ENCODE assay signal across 1 cellular context in the genomic region with DNA sequence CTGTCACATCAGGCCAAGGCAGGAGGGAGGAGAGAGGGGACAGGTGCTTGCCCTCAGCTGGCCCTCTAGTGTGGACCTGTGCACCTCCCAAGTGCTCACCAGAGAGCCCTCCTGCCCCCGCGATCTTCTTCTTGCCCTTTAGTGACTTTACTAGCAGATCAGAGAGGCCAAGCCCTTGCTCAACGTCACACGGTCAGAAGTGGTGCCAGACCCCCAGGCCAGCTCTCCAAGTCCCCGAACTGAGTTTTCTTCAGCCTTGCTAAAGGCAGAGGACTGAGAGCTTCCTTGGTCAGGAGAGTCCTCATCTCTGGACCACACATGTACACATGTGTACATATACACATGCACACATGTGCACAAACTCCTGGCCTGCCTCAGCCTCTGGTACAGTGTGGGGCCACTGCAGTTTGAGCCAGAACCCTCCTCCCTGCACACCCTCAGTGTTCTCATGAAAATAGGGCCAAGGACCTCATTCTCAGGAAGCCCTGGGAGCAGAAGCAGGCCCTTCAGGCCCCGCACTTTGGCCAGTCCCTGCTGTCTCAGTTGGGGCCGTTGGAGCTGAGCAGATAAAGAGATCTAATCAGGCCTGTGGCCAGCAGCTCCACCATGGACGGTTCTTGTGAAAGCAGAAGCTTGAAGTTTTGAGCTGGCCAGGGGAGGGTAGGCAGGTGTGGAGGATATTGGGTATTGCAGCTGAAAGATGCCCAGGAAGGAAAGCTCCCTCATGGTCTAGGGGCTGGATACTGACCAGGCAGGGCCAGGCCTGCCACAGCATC.
TF ChIP-seq lines count a peak whose summit lies in the region.

No MANE protein-coding gene starts in this region.

TF ChIP-seq in K562, 482 proteins besides CTCF, POLR2A, EP300 and RAD21 (continued from another document and continues in another):
- TF ChIP-seq, protein P1, sequence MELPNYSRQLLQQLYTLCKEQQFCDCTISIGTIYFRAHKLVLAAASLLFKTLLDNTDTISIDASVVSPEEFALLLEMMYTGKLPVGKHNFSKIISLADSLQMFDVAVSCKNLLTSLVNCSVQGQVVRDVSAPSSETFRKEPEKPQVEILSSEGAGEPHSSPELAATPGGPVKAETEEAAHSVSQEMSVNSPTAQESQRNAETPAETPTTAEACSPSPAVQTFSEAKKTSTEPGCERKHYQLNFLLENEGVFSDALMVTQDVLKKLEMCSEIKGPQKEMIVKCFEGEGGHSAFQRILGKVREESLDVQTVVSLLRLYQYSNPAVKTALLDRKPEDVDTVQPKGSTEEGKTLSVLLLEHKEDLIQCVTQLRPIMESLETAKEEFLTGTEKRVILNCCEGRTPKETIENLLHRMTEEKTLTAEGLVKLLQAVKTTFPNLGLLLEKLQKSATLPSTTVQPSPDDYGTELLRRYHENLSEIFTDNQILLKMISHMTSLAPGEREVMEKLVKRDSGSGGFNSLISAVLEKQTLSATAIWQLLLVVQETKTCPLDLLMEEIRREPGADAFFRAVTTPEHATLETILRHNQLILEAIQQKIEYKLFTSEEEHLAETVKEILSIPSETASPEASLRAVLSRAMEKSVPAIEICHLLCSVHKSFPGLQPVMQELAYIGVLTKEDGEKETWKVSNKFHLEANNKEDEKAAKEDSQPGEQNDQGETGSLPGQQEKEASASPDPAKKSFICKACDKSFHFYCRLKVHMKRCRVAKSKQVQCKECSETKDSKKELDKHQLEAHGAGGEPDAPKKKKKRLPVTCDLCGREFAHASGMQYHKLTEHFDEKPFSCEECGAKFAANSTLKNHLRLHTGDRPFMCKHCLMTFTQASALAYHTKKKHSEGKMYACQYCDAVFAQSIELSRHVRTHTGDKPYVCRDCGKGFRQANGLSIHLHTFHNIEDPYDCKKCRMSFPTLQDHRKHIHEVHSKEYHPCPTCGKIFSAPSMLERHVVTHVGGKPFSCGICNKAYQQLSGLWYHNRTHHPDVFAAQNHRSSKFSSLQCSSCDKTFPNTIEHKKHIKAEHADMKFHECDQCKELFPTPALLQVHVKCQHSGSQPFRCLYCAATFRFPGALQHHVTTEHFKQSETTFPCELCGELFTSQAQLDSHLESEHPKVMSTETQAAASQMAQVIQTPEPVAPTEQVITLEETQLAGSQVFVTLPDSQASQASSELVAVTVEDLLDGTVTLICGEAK (IDR thresholded peaks at IDR 0.05), result no peak
- TF ChIP-seq, protein P1 (CRISPR knock-in tag; IDR thresholded peaks at IDR 0.05), result no peak
- TF ChIP-seq ZNF324 (CRISPR knock-in tag; IDR thresholded peaks at IDR 0.05) (peak; percentile 36; the same call in 1 of the 2 replicates), KAT2B (IDR thresholded peaks at IDR 0.05; ENCODE audit: low read depth, low read length) (no peak), BRF1 (IDR thresholded peaks at IDR 0.05; ENCODE audit: borderline replicate concordance, extremely low read depth, insufficient read length) (no peak), NFYB (IDR thresholded peaks at IDR 0.05; ENCODE audit: extremely low read depth, insufficient read length) (no peak), TRIM28 (IDR thresholded peaks at IDR 0.05) (no peak), CBX3 (IDR thresholded peaks at IDR 0.05; ENCODE audit: borderline replicate concordance in 1 of 2, low read length in 2 of 2) (no peak), NFE2L1 (tag; IDR thresholded peaks at IDR 0.05; ENCODE audit: borderline replicate concordance, low read depth) (no peak), POLR3G (IDR thresholded peaks at IDR 0.05; ENCODE audit: extremely low read depth, insufficient read length, insufficient replicate concordance) (no peak), KAT8 (IDR thresholded peaks at IDR 0.05; ENCODE audit: low read depth) (no peak), ZNF764 (CRISPR knock-in tag; IDR thresholded peaks at IDR 0.05; ENCODE audit: low read depth) (peak; percentile 69; the same call in 1 of the 2 replicates), ZNF41 (CRISPR knock-in tag; conservative IDR thresholded peaks at IDR 0.05) (peak; percentile 66; the same call in 1 of the 2 replicates), CCNT2 (IDR thresholded peaks at IDR 0.05; ENCODE audit: borderline replicate concordance, extremely low read depth, insufficient read length, low read depth, low read length) (peak; percentile 27), SMARCA4 (IDR thresholded peaks at IDR 0.05) (peak; percentile 41; the same call in 1 of the 2 replicates), ZNF766 (CRISPR knock-in tag; conservative IDR thresholded peaks at IDR 0.05) (peak; percentile 77), MCM5 (IDR thresholded peaks at IDR 0.05; ENCODE audit: low read depth) (no peak), SPI1 (IDR thresholded peaks at IDR 0.05; ENCODE audit: borderline replicate concordance, low read depth, low read length) (no peak)
- TF ChIP-seq, protein P2, sequence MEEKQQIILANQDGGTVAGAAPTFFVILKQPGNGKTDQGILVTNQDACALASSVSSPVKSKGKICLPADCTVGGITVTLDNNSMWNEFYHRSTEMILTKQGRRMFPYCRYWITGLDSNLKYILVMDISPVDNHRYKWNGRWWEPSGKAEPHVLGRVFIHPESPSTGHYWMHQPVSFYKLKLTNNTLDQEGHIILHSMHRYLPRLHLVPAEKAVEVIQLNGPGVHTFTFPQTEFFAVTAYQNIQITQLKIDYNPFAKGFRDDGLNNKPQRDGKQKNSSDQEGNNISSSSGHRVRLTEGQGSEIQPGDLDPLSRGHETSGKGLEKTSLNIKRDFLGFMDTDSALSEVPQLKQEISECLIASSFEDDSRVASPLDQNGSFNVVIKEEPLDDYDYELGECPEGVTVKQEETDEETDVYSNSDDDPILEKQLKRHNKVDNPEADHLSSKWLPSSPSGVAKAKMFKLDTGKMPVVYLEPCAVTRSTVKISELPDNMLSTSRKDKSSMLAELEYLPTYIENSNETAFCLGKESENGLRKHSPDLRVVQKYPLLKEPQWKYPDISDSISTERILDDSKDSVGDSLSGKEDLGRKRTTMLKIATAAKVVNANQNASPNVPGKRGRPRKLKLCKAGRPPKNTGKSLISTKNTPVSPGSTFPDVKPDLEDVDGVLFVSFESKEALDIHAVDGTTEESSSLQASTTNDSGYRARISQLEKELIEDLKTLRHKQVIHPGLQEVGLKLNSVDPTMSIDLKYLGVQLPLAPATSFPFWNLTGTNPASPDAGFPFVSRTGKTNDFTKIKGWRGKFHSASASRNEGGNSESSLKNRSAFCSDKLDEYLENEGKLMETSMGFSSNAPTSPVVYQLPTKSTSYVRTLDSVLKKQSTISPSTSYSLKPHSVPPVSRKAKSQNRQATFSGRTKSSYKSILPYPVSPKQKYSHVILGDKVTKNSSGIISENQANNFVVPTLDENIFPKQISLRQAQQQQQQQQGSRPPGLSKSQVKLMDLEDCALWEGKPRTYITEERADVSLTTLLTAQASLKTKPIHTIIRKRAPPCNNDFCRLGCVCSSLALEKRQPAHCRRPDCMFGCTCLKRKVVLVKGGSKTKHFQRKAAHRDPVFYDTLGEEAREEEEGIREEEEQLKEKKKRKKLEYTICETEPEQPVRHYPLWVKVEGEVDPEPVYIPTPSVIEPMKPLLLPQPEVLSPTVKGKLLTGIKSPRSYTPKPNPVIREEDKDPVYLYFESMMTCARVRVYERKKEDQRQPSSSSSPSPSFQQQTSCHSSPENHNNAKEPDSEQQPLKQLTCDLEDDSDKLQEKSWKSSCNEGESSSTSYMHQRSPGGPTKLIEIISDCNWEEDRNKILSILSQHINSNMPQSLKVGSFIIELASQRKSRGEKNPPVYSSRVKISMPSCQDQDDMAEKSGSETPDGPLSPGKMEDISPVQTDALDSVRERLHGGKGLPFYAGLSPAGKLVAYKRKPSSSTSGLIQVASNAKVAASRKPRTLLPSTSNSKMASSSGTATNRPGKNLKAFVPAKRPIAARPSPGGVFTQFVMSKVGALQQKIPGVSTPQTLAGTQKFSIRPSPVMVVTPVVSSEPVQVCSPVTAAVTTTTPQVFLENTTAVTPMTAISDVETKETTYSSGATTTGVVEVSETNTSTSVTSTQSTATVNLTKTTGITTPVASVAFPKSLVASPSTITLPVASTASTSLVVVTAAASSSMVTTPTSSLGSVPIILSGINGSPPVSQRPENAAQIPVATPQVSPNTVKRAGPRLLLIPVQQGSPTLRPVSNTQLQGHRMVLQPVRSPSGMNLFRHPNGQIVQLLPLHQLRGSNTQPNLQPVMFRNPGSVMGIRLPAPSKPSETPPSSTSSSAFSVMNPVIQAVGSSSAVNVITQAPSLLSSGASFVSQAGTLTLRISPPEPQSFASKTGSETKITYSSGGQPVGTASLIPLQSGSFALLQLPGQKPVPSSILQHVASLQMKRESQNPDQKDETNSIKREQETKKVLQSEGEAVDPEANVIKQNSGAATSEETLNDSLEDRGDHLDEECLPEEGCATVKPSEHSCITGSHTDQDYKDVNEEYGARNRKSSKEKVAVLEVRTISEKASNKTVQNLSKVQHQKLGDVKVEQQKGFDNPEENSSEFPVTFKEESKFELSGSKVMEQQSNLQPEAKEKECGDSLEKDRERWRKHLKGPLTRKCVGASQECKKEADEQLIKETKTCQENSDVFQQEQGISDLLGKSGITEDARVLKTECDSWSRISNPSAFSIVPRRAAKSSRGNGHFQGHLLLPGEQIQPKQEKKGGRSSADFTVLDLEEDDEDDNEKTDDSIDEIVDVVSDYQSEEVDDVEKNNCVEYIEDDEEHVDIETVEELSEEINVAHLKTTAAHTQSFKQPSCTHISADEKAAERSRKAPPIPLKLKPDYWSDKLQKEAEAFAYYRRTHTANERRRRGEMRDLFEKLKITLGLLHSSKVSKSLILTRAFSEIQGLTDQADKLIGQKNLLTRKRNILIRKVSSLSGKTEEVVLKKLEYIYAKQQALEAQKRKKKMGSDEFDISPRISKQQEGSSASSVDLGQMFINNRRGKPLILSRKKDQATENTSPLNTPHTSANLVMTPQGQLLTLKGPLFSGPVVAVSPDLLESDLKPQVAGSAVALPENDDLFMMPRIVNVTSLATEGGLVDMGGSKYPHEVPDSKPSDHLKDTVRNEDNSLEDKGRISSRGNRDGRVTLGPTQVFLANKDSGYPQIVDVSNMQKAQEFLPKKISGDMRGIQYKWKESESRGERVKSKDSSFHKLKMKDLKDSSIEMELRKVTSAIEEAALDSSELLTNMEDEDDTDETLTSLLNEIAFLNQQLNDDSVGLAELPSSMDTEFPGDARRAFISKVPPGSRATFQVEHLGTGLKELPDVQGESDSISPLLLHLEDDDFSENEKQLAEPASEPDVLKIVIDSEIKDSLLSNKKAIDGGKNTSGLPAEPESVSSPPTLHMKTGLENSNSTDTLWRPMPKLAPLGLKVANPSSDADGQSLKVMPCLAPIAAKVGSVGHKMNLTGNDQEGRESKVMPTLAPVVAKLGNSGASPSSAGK (IDR thresholded peaks at IDR 0.05), result peak; percentile 73
- TF ChIP-seq, protein P3, sequence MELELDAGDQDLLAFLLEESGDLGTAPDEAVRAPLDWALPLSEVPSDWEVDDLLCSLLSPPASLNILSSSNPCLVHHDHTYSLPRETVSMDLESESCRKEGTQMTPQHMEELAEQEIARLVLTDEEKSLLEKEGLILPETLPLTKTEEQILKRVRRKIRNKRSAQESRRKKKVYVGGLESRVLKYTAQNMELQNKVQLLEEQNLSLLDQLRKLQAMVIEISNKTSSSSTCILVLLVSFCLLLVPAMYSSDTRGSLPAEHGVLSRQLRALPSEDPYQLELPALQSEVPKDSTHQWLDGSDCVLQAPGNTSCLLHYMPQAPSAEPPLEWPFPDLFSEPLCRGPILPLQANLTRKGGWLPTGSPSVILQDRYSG (tag; conservative IDR thresholded peaks at IDR 0.05; ENCODE audit: low read depth), result 0 out of 2 replicates have a peak, but pooled peaks have one; percentile 14
- TF ChIP-seq, protein P4, sequence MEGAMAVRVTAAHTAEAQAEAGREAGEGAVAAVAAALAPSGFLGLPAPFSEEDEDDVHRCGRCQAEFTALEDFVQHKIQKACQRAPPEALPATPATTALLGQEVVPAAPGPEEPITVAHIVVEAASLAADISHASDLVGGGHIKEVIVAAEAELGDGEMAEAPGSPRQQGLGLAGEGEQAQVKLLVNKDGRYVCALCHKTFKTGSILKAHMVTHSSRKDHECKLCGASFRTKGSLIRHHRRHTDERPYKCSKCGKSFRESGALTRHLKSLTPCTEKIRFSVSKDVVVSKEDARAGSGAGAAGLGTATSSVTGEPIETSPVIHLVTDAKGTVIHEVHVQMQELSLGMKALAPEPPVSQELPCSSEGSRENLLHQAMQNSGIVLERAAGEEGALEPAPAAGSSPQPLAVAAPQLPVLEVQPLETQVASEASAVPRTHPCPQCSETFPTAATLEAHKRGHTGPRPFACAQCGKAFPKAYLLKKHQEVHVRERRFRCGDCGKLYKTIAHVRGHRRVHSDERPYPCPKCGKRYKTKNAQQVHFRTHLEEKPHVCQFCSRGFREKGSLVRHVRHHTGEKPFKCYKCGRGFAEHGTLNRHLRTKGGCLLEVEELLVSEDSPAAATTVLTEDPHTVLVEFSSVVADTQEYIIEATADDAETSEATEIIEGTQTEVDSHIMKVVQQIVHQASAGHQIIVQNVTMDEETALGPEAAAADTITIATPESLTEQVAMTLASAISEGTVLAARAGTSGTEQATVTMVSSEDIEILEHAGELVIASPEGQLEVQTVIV (CRISPR knock-in tag; IDR thresholded peaks at IDR 0.05; ENCODE audit: borderline replicate concordance), result no peak
- TF ChIP-seq, protein P5, sequence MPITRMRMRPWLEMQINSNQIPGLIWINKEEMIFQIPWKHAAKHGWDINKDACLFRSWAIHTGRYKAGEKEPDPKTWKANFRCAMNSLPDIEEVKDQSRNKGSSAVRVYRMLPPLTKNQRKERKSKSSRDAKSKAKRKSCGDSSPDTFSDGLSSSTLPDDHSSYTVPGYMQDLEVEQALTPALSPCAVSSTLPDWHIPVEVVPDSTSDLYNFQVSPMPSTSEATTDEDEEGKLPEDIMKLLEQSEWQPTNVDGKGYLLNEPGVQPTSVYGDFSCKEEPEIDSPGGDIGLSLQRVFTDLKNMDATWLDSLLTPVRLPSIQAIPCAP (CRISPR knock-in tag; IDR thresholded peaks at IDR 0.05; ENCODE audit: borderline replicate concordance), result no peak
